Comparison of ENCODE assay signal across 4 cellular contexts in the genomic region with DNA sequence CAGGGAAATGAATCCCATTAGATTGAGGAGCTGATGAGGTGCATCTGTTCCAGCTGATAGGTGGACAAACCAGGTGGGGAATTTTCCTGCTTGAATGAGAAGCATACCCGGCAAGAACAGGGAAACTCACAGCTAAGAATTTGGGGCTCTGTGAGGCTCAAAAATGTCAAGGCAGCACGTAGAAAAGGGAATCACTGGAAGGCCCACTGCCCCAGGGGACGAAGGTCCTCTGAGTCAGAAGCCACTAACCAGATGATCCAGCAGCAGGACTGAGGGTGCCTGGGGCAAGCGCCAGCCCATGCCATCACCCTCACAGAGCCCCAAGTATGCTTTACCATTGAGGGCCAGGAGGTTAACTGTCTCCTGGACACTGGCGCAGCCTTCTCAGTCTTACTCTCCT. TPM values are rescaled to one million over a fixed set of nuclear protein-coding genes. Genes with fewer than 3 reads are reported as not detected.
"Had no signal": no experiment of that assay in that cellular context is flagged by ENCODE, and none has a peak within 500 bp of the region (broad histone marks: within the 10 kb centered on the region; RNA-seq: fewer than 3 reads in every experiment).

No MANE protein-coding gene starts in this region.

RNA-seq across cellular contexts. Expression of gene SERPINA7, which starts 37.9 kb away (rescaled TPM):
- total RNA-seq: LHCN-M2, M059J, MCF 10A, NCI-H460 had no signal
